ENCODE assay signal across 17 cellular contexts in the genomic region with DNA sequence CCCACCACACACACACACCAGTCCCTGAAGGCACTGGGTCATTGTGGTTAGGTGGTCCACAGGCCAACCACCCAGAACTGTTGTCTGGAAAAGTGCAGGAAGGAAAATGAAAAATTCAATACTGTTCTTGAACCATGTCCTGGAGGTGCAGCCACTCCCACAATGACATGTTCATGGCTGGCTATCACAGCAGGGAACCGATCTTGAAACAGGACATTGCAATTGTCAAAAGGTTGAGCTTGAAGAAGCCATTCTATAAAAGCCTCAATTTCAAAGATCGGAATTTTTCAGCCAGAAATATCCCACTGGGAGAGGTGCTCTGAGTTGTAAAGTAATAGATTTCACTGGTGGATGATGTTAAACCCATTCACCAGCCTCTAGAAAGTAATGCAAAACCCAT.
"Had no signal": no experiment of that assay in that cellular context is flagged by ENCODE, and none has a peak within 500 bp of the region (broad histone marks: within the 10 kb centered on the region; RNA-seq: fewer than 3 reads in every experiment).

No MANE protein-coding gene starts in this region.

- ATAC-seq: foreskin keratinocyte, gastroesophageal sphincter, heart right ventricle, left cardiac atrium, left lung, left ventricle myocardium superior, lower lobe of right lung, mucosa of descending colon had no signal

- DNase-seq: colonic mucosa; cortex of kidney; effector CD4-positive, alpha-beta T cell; effector memory CD4-positive, alpha-beta T cell; foreskin keratinocyte; glutamatergic neuron; head of caudate nucleus; heart right ventricle; hippocampal formation; left cardiac atrium; left lung; left ventricle myocardium superior; lower lobe of right lung; mesenchymal stem cell; mucosa of descending colon had no signal

- H3K27me3 ChIP-seq: colonic mucosa, esophagus muscularis mucosa, foreskin keratinocyte, gastroesophageal sphincter, left lung had no signal

- H3K4me3 ChIP-seq: colonic mucosa, esophagus muscularis mucosa, gastroesophageal sphincter, heart right ventricle, left lung, lower lobe of right lung, mucosa of descending colon had no signal

- H3K27ac ChIP-seq: colonic mucosa, esophagus muscularis mucosa, foreskin keratinocyte, gastroesophageal sphincter, heart right ventricle, left lung, lower lobe of right lung had no signal
